In genomic region chr9:100838857-100839256, GRCh38 we compare ENCODE assay signal across 19 cellular contexts.
"Had no signal": no experiment of that assay in that cellular context is flagged by ENCODE, and none has a peak within 500 bp of the region (broad histone marks: within the 10 kb centered on the region; RNA-seq: fewer than 3 reads in every experiment).

No MANE protein-coding gene starts in this region.

- DNase-seq: Karpas-422, KG1, MM.1S, NCI-H1092 treated with DMSO at 0.1 percent for 48 hours, NCI-H1436, NCI-H1930, NCI-H2081, NCI-H2107, NCI-H2227 treated with DMSO at 0.1 percent for 48 hours, NCI-H446, NCI-H510A, NCI-H526, PC-3, SHP77, T-helper 1 cell, T-helper 17 cell had no signal

- ATAC-seq: Panc1, PC-3, SK-N-SH treated with all-trans-retinoic acid at 6 μM for 48 hours, T-helper 17 cell had no signal

- H3K27ac ChIP-seq: RWPE1 had no signal
